Comparison of ENCODE assay signal across 9 cellular contexts in the genomic region with DNA sequence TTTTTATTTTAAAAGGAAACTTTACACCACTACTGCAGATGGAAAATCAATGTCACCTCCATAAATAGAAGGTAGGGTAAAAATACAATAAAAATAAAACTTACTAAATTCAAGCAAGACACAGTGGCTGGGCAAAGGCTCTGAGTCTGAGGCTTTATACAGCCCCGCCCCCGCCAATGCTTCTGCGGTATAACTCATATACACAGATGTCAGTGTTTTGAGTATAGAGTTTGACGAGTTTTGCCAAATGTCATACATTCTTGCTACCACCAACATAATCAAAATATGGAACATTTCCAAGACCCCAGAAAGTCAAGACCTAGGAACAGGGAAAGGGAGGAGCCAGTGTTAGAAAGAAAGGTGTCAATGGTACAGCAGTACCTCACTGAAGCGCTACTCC. TPM values are rescaled to one million over a fixed set of nuclear protein-coding genes. Genes with fewer than 3 reads are reported as not detected.
A peak's percentile ranks its signal among the peaks of the same experiment; 100 is the strongest.
DNase-seq lines count a peak whose midpoint lies in the region; ATAC-seq and TF ChIP-seq lines count a peak whose summit lies in the region.
"Had no signal": no experiment of that assay in that cellular context is flagged by ENCODE, and none has a peak within 500 bp of the region (broad histone marks: within the 10 kb centered on the region; RNA-seq: fewer than 3 reads in every experiment).

No MANE protein-coding gene starts in this region.

- peaks cover 23% of the 10 kb centered on the region for H3K4me1 ChIP-seq in fibroblast of lung (ENCODE audit: control insufficient read depth, extremely low read depth, insufficient read depth, low read length)

- DNase-seq in NAMALWA (ENCODE audit: low spot score) (peak; percentile 41), fibroblast of lung (ENCODE audit: low read depth in 2 of 2) (peak in 1 of 2 donors; percentile 48), germinal center (ENCODE audit: low spot score) (no peak), H4 (ENCODE audit: low spot score) (no peak)
- DNase-seq in activated CD8-positive, alpha-beta memory T cell treated with anti-CD3 and anti-CD28 coated beads for 24 hours = peak; percentile 80
- DNase-seq in stimulated activated CD8-positive, alpha-beta memory T cell treated with anti-CD3 and anti-CD28 coated beads, Interleukin-4, amount 100 ng/mL, for 48 hours = peak; percentile 90

- no peak for ATAC-seq in HG03025 (IDR thresholded peaks at IDR 0.05; ENCODE audit: low FRiP score, unreplicated experiment)
- ATAC-seq in HG02970 (IDR thresholded peaks at IDR 0.05; ENCODE audit: low FRiP score, unreplicated experiment) = no peak

- H2AFZ ChIP-seq in fibroblast of lung (ENCODE audit: low read length) = no peak overlapping the region

- peak overlapping the region; percentile 68 for H3K4me2 ChIP-seq in fibroblast of lung (ENCODE audit: extremely low read depth, insufficient read depth, low read length)

- H3K27me3 ChIP-seq in fibroblast of lung (ENCODE audit: control insufficient read depth, insufficient read depth, low read length) = no peaks in the 10 kb centered on the region

- H3K4me3 ChIP-seq in fibroblast of lung (replicated peaks in 1 of 4; ENCODE audit: control extremely low read depth in 1 of 4, insufficient read depth in 1 of 4, low read depth in 3 of 4, low read length in 4 of 4) = peak overlapping the region in 1 of 4 experiments; percentile 36
- H3K4me3 ChIP-seq: lung had no signal

- H3K36me3 ChIP-seq in fibroblast of lung (ENCODE audit: control insufficient read depth, insufficient read depth, low read length) = no peaks in the 10 kb centered on the region

- no peaks in the 10 kb centered on the region for H3K79me2 ChIP-seq in fibroblast of lung (ENCODE audit: control insufficient read depth, insufficient read depth, low read length)

- no peaks in the 10 kb centered on the region for H3K9me3 ChIP-seq in fibroblast of lung (ENCODE audit: control insufficient read depth, insufficient read depth, low read depth, low read length)

- H3K27ac ChIP-seq in fibroblast of lung (ENCODE audit: insufficient read depth, low read length) = peak overlapping the region; percentile 61

- H3K9ac ChIP-seq in fibroblast of lung (ENCODE audit: insufficient read depth, low read length) = no peak overlapping the region

- TF ChIP-seq CTCF in fibroblast of lung (conservative IDR thresholded peaks at IDR 0.05 in 1 of 2, IDR thresholded peaks at IDR 0.05 in 1 of 2; ENCODE audit: low read depth in 1 of 2, low read length in 2 of 2) = no peak

- H4K20me1 ChIP-seq in fibroblast of lung (ENCODE audit: control insufficient read depth, extremely low read depth, insufficient read depth, low read length) = no peaks in the 10 kb centered on the region

RNA-seq across cellular contexts. Expression of gene NFATC2, which starts 12.8 kb away (rescaled TPM):
- total RNA-seq in fibroblast of lung = under 0.01 and 0.50 TPM in 2 replicates
- 0.11 and 1.2 TPM in 2 replicates for polyA plus RNA-seq in fibroblast of lung
- 0.24 and 2.2 TPM in 2 replicates for polyA plus RNA-seq in fibroblast of lung (2012)
- polyA minus RNA-seq in fibroblast of lung (ENCODE audit: low replicate concordance) = 0.26 and 2.8 TPM in 2 replicates
- 0.08 and 0.23 TPM in 2 replicates for total RNA-seq in H4 (2014; rRNA removed; shearing (Covaris generic))

Comparison
In these comparisons a context has a peak if more than half of its experiments do, and no peak if none do; other contexts are left out.
1. DNase-seq: peak in NAMALWA (single experiment), activated CD8-positive, alpha-beta memory T cell treated with anti-CD3 and anti-CD28 coated beads for 24 hours (single experiment) and stimulated activated CD8-positive, alpha-beta memory T cell treated with anti-CD3 and anti-CD28 coated beads, Interleukin-4, amount 100 ng/mL, for 48 hours (single experiment); none in germinal center (single experiment) and H4 (single experiment).